In genomic region chr10:5812283-5813090, GRCh38 we compare ENCODE assay signal across 8 cellular contexts. TPM values are rescaled to one million over a fixed set of nuclear protein-coding genes. Genes with fewer than 3 reads are reported as not detected.
DNase-seq lines count a peak whose midpoint lies in the region; ATAC-seq, FAIRE-seq and TF ChIP-seq lines count a peak whose summit lies in the region.

No MANE protein-coding gene starts in this region.

- peaks cover 28% of the 10 kb centered on the region; the same call in 1 of the 2 replicates for H3F3A ChIP-seq in GM23248 (ENCODE audit: insufficient read depth)

- peaks cover 5% of the 10 kb centered on the region for H3K4me1 ChIP-seq in ES-I3 (ENCODE audit: insufficient read depth, low read length)
- peaks cover 36% of the 10 kb centered on the region for H3K4me1 ChIP-seq in GM23248 (ENCODE audit: insufficient read depth)
- peaks cover 3% of the 10 kb centered on the region for H3K4me1 ChIP-seq in endodermal cell (ENCODE audit: control insufficient read depth, insufficient read depth, low read length)
- peaks cover 38% of the 10 kb centered on the region for H3K4me1 ChIP-seq in mucosa of descending colon (ENCODE audit: low read depth)

- H2AFZ ChIP-seq in GM23248 = peak overlapping the region; percentile 72; the same call in 1 of the 2 replicates

- CTCF ChIA-PET in activated CD4-positive, alpha-beta memory T cell treated with anti-CD3 and anti-CD28 coated beads for 36 hours (lab: Charles Lee) = interaction anchor here (0.8 to 1.0 kb wide), 2 partner anchors 77 to 183 kb away, joined by 3 to 4 read pairs; partner anchors contain the start of genes ANKRD16 and FBH1

- H3K9ac ChIP-seq in ES-I3 (ENCODE audit: low read depth, low read length) (peak overlapping the region; percentile 96), GM23248 (peak overlapping the region; percentile 99), endodermal cell (ENCODE audit: extremely low read depth, low read length, poor library complexity, severe bottlenecking) (peak overlapping the region; percentile 95)

- intact Hi-C loops in activated CD4-positive, alpha-beta memory T cell treated with anti-CD3 and anti-CD28 coated beads for 36 hours (cut with micrococcal nuclease) = loop anchor here (1.0 to 10.0 kb wide), 8 partner anchors 35 to 518 kb away; partner anchors contain the start of genes IL15RA, PFKFB3 and TASOR2
- intact Hi-C loops in mucosa of descending colon (cut with DNase I, micrococcal nuclease) = loop anchor here in 1 of 2 donors (10.0 kb wide), 1 partner anchor 62 kb away; no protein-coding TSS in a partner anchor

- H3K36me3 Mint-ChIP-seq in activated CD4-positive, alpha-beta memory T cell treated with anti-CD3 and anti-CD28 coated beads for 36 hours = peaks cover 27% of the 10 kb centered on the region
- peaks cover 15% of the 10 kb centered on the region for H3K36me3 Mint-ChIP-seq in endodermal cell (ENCODE audit: low read depth)
- H3K36me3 Mint-ChIP-seq in stimulated activated memory B cell treated with anti-CD40 and anti-IgM and Interleukin-4, amounts not matched to agents 10 μg/mL and 1 μg/mL and 100 μg/mL, for 72 hours = peaks cover 18% of the 10 kb centered on the region

- H3K79me2 ChIP-seq in GM23248 (ENCODE audit: insufficient read depth) = peaks cover 69% of the 10 kb centered on the region

- H3K27me3 ChIP-seq in GM23248 (replicated peaks; ENCODE audit: insufficient read depth) = no peaks in the 10 kb centered on the region
- no peaks in the 10 kb centered on the region for H3K27me3 ChIP-seq in MG63
- no peaks in the 10 kb centered on the region for H3K27me3 ChIP-seq in endodermal cell (ENCODE audit: control insufficient read depth, insufficient read depth, low read length, poor library complexity, severe bottlenecking)

- peak overlapping the region; percentile 79 for H3K27ac Mint-ChIP-seq in activated CD4-positive, alpha-beta memory T cell treated with anti-CD3 and anti-CD28 coated beads for 36 hours
- H3K27ac Mint-ChIP-seq in endodermal cell = peak overlapping the region; percentile 87
- H3K27ac Mint-ChIP-seq in stimulated activated memory B cell treated with anti-CD40 and anti-IgM and Interleukin-4, amounts not matched to agents 10 μg/mL and 1 μg/mL and 100 μg/mL, for 72 hours = peak overlapping the region; percentile 88

- H3K4me3 ChIP-seq in GM23248 = peak overlapping the region; percentile 95
- peak overlapping the region; percentile 99 for H3K4me3 ChIP-seq in MG63
- peak overlapping the region; percentile 100 for H3K4me3 ChIP-seq in endodermal cell (ENCODE audit: low read length)
- peak overlapping the region; percentile 93 for H3K4me3 ChIP-seq in mucosa of descending colon

- H3K4me1 Mint-ChIP-seq in activated CD4-positive, alpha-beta memory T cell treated with anti-CD3 and anti-CD28 coated beads for 36 hours (ENCODE audit: low read depth) = peaks cover 65% of the 10 kb centered on the region
- peaks cover 27% of the 10 kb centered on the region for H3K4me1 Mint-ChIP-seq in endodermal cell
- H3K4me1 Mint-ChIP-seq in stimulated activated memory B cell treated with anti-CD40 and anti-IgM and Interleukin-4, amounts not matched to agents 10 μg/mL and 1 μg/mL and 100 μg/mL, for 72 hours = peaks cover 83% of the 10 kb centered on the region

- peak overlapping the region; percentile 88 for H3K4me2 ChIP-seq in GM23248 (ENCODE audit: unreplicated experiment)

- no peaks in the 10 kb centered on the region for H3K9me3 Mint-ChIP-seq in activated CD4-positive, alpha-beta memory T cell treated with anti-CD3 and anti-CD28 coated beads for 36 hours
- H3K9me3 Mint-ChIP-seq in endodermal cell = no peaks in the 10 kb centered on the region
- H3K9me3 Mint-ChIP-seq in stimulated activated memory B cell treated with anti-CD40 and anti-IgM and Interleukin-4, amounts not matched to agents 10 μg/mL and 1 μg/mL and 100 μg/mL, for 72 hours = no peaks in the 10 kb centered on the region

- H3K9me3 ChIP-seq in ES-I3 (ENCODE audit: control insufficient read depth, insufficient read depth, low read length) (no peaks in the 10 kb centered on the region), GM23248 (ENCODE audit: low read depth) (no peaks in the 10 kb centered on the region), MG63 (no peaks in the 10 kb centered on the region), endodermal cell (ENCODE audit: control insufficient read depth, low read length) (no peaks in the 10 kb centered on the region), mucosa of descending colon (no peaks in the 10 kb centered on the region)

- no peaks in the 10 kb centered on the region for H3K9me2 ChIP-seq in GM23248 (ENCODE audit: insufficient read depth)

- ATAC-seq in mucosa of descending colon = peak; percentile 52
- ATAC-seq in stimulated activated memory B cell treated with anti-CD40 and anti-IgM and Interleukin-4, amounts not matched to agents 10 μg/mL and 1 μg/mL and 100 μg/mL, for 72 hours = peak; percentile 59

- H4K20me1 ChIP-seq in GM23248 (ENCODE audit: insufficient read depth) = peaks cover 41% of the 10 kb centered on the region

- WGBS in GM23248 (ENCODE audit: low coverage in 1 of 2, low lambda C conversion rate in 2 of 2, missing lambda C conversion rate in 2 of 2), 2 experiments = 1% methylated on average over 31 to 49 of the region's 49 CpGs
- WGBS in endodermal cell (ENCODE audit: insufficient coverage in 1 of 2, insufficient read length in 1 of 2), 2 experiments = 0% methylated on average over 25 to 49 of the region's 49 CpGs

- peak overlapping the region; percentile 82 for H3K4me3 Mint-ChIP-seq in activated CD4-positive, alpha-beta memory T cell treated with anti-CD3 and anti-CD28 coated beads for 36 hours
- peak overlapping the region; percentile 75 for H3K4me3 Mint-ChIP-seq in endodermal cell
- H3K4me3 Mint-ChIP-seq in stimulated activated memory B cell treated with anti-CD40 and anti-IgM and Interleukin-4, amounts not matched to agents 10 μg/mL and 1 μg/mL and 100 μg/mL, for 72 hours = peak overlapping the region; percentile 96

- FAIRE-seq in RCC 7860 (lab: Jason Lieb, UNC) = no peak

- TF ChIP-seq CTCF in endodermal cell (conservative IDR thresholded peaks at IDR 0.05) (peak; percentile 10), mucosa of descending colon (IDR thresholded peaks at IDR 0.05) (no peak)

- peak; percentile 61 for DNase-seq in GM23248
- DNase-seq in MG63 = peak; percentile 47
- DNase-seq in activated CD4-positive, alpha-beta memory T cell treated with anti-CD3 and anti-CD28 coated beads for 36 hours = peak; percentile 56
- peak; percentile 75 for DNase-seq in endodermal cell
- DNase-seq in mucosa of descending colon = peak; percentile 55 to 76 (median 76)
- no peak for DNase-seq in RCC 7860 (ENCODE audit: low spot score)

- no peaks in the 10 kb centered on the region for H3K27me3 Mint-ChIP-seq in activated CD4-positive, alpha-beta memory T cell treated with anti-CD3 and anti-CD28 coated beads for 36 hours
- no peaks in the 10 kb centered on the region for H3K27me3 Mint-ChIP-seq in endodermal cell (ENCODE audit: insufficient read depth)
- H3K27me3 Mint-ChIP-seq in stimulated activated memory B cell treated with anti-CD40 and anti-IgM and Interleukin-4, amounts not matched to agents 10 μg/mL and 1 μg/mL and 100 μg/mL, for 72 hours = no peaks in the 10 kb centered on the region

- peaks cover 2% of the 10 kb centered on the region; the same call in 1 of the 2 replicates for H3K36me3 ChIP-seq in ES-I3 (ENCODE audit: insufficient read depth, low read length)
- H3K36me3 ChIP-seq in GM23248 (ENCODE audit: low read depth) = 0 out of 2 replicates have a peak, but pooled peaks cover 6% of the 10 kb centered on the region
- H3K36me3 ChIP-seq in MG63 = peaks cover 40% of the 10 kb centered on the region
- peaks cover 6% of the 10 kb centered on the region for H3K36me3 ChIP-seq in endodermal cell (ENCODE audit: control insufficient read depth, insufficient read depth, low read length)
- H3K36me3 ChIP-seq in mucosa of descending colon (ENCODE audit: low read depth) = no peaks in the 10 kb centered on the region

- POLR2A ChIA-PET in activated CD4-positive, alpha-beta memory T cell treated with anti-CD3 and anti-CD28 coated beads for 36 hours (lab: Charles Lee) = interaction anchor here (0.8 to 2.3 kb wide), 5 partner anchors 31 to 164 kb away, joined by 4 to 20 read pairs (median 4); partner anchors contain the start of genes ANKRD16 and FBH1

- H3K27ac ChIP-seq in GM23248 (peak overlapping the region; percentile 92), endodermal cell (ENCODE audit: low read depth, low read length) (peak overlapping the region; percentile 97)

- in situ Hi-C loops in GM23248 (cut with MboI) = no loop called here

RNA-seq across cellular contexts. Expression of gene GDI2, which starts 0.7 kb away (rescaled TPM):
- 311 and 350 TPM in 2 replicates for total RNA-seq in GM23248 (2014; rRNA removed; shearing (Covaris generic))
- polyA plus RNA-seq in GM23248 (2016; fragmentation: Nextera tagmentation; extraction: Ambion mirVana) = 195 and 206 TPM in 2 replicates
- total RNA-seq in MG63 (2014; rRNA removed; shearing (Covaris generic); ENCODE audit: low replicate concordance) = 442 and 528 TPM in 2 replicates
- total RNA-seq in activated CD4-positive, alpha-beta memory T cell treated with anti-CD3 and anti-CD28 coated beads for 36 hours = 100 to 1,000 TPM; 283 to 286 TPM
- total RNA-seq in endodermal cell (100 to 1,000 TPM; 299 to 337 TPM), mucosa of descending colon (100 to 1,000 TPM; 185 to 239 (median 211) TPM)
- polyA plus RNA-seq in endodermal cell (2013, experiment 1 of 2) = 320 TPM
- polyA plus RNA-seq in endodermal cell (2013, experiment 2 of 2) = 310 TPM
